10 cellular contexts compared by ENCODE assay signal in genomic region chr11:46363455-46363920, GRCh38. TPM values are rescaled to one million over a fixed set of nuclear protein-coding genes. Genes with fewer than 3 reads are reported as not detected.
A peak's percentile ranks its signal among the peaks of the same experiment; 100 is the strongest.
DNase-seq lines count a peak whose midpoint lies in the region; ATAC-seq and TF ChIP-seq lines count a peak whose summit lies in the region.
"Had no signal": no experiment of that assay in that cellular context is flagged by ENCODE, and none has a peak within 500 bp of the region (broad histone marks: within the 10 kb centered on the region; RNA-seq: fewer than 3 reads in every experiment).

No MANE protein-coding gene starts in this region.

- no peak for TF ChIP-seq CTCF in HL-60 (IDR thresholded peaks at IDR 0.05; ENCODE audit: insufficient read depth, low read length)
- no peak for TF ChIP-seq CTCF in spleen (IDR thresholded peaks at IDR 0.05 in 8 of 11, conservative IDR thresholded peaks at IDR 0.05 in 3 of 11)
- no peak for TF ChIP-seq CTCF in coronary artery (IDR thresholded peaks at IDR 0.05)

- WGBS in spleen, 5 donors, result 58 to 74% (median 67%) methylated on average over 14 to 20 of the region's 20 CpGs

- H3K9me3 ChIP-seq in spleen, result no peaks in the 10 kb centered on the region

- H3K27me3 ChIP-seq in HL-60 (ENCODE audit: insufficient read depth, poor library complexity, severe bottlenecking), result no peaks in the 10 kb centered on the region
- H3K27me3 ChIP-seq in spleen (replicated peaks in 1 of 7), result no peaks in the 10 kb centered on the region

- 0 out of 2 replicates have a peak overlapping the region, but pooled peaks have one; percentile 2 for H3K4me3 ChIP-seq in HL-60 (replicated peaks; ENCODE audit: insufficient read depth, low read length)
- H3K4me3 ChIP-seq in spleen, result peak overlapping the region in 3 of 8 donors; percentile 2 to 68 (median 34)
- no peak overlapping the region for H3K4me3 ChIP-seq in coronary artery

- H3K27ac ChIP-seq in HL-60 (replicated peaks) (peak overlapping the region; percentile 97), spleen (peak overlapping the region in 7 of 8 donors; percentile 86 to 94 (median 90)), coronary artery (peak overlapping the region in 1 of 2 donors; percentile 86)

- no peak for ATAC-seq in GM21717 (IDR thresholded peaks at IDR 0.05; ENCODE audit: unreplicated experiment)

- DNase-seq in HL-60 (ENCODE audit: low read depth in 1 of 2, low spot score in 1 of 2), result no peak
- DNase-seq in anterior cingulate cortex (lab: John Stamatoyannopoulos, UW), result peak in 47 of 58 donors; percentile 23 to 91 (median 64)
- peak; percentile 82 for DNase-seq in hepatic stellate cell (ENCODE audit: low spot score)
- DNase-seq in spleen, result peak; percentile 79
- DNase-seq in T-helper 2 cell, result no peak
- no peak for DNase-seq in coronary artery (ENCODE audit: low spot score)
- DNase-seq in kidney glomerular epithelial cell (lab: John Stamatoyannopoulos, UW), result no peak
- DNase-seq: activated naive CD8-positive, alpha-beta T cell treated with anti-CD3 and anti-CD28 coated beads for 36 hours; stimulated activated CD4-positive, alpha-beta T cell treated with anti-CD3 and anti-CD28 coated beads, Interleukin-12 subunit alpha, Interleukin-12 subunit beta, amount 100 ng/mL, for 4 hours had no signal

- TF ChIP-seq POLR2A in spleen (IDR thresholded peaks at IDR 0.05), result no peak

- intact Hi-C loops in spleen (cut with DNase I; ENCODE audit: low total_unique reads), result no loop called here

- peaks cover 51 to 100% (median 74%) of the 10 kb centered on the region in 6 donors for H3K4me1 ChIP-seq in spleen

- H3K36me3 ChIP-seq in spleen, result peaks cover 0 to 48% (median 10%) of the 10 kb centered on the region in 6 donors

RNA-seq across cellular contexts. Expression of gene DGKZ, which starts 16.2 kb away (rescaled TPM):
- total RNA-seq in spleen, result 100 to 1,000 TPM in 5 of 7 donors, 10 to 100 TPM in 2; 86.0 to 136 (median 106) TPM
- polyA plus RNA-seq in spleen, result 10 to 100 TPM; 44.2 to 89.0 (median 60.9) TPM

RNA-seq across cellular contexts. Expression of gene MDK, which starts 18.0 kb away (rescaled TPM):
- total RNA-seq in spleen, result 10 to 100 TPM; 22.6 to 52.8 (median 36.8) TPM
- 10 to 100 TPM; 16.2 to 26.6 (median 22.3) TPM for polyA plus RNA-seq in spleen

RNA-seq across cellular contexts. Expression of gene CHRM4, which starts 28.1 kb away (rescaled TPM):
- 10 to 100 TPM in 3 of 7 donors, 1 to 10 TPM in 4; 2.3 to 34.1 (median 8.5) TPM for total RNA-seq in spleen
- 1 to 10 TPM in 1 of 3 donors, under 1 TPM in 2; 0.06 to 2.0 (median 0.20) TPM for polyA plus RNA-seq in spleen

Comparison
In these comparisons a context has a peak if more than half of its experiments do, and no peak if none do; other contexts are left out.
1. DNase-seq: peak in anterior cingulate cortex (47 of 58), hepatic stellate cell (single experiment) and spleen (single experiment); none in HL-60 (0 of 2), T-helper 2 cell (0 of 5), coronary artery (single experiment) and kidney glomerular epithelial cell (single experiment).